In the genomic region with DNA sequence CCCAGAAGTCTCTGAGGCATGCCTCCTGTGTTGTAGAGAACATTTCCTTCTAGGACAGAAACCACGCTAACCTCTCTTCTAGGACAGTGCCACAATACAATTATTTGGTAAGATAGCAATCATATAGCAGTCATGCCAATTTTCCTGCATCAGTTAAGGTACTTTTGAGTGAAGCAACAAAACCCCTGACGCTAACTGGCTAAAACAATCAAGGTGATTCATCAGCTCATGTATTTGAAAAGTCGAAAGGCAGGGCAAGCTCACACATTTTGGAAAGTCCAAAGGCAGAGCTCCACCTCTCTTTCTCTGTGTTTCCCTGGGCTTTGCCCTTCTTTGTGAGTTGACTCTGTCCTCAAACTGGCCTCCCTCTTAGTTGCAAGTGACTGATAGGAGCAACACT, we compare ENCODE assay signal across 20 cellular contexts. TPM values are rescaled to one million over a fixed set of nuclear protein-coding genes. Genes with fewer than 3 reads are reported as not detected.
A peak's percentile ranks its signal among the peaks of the same experiment; 100 is the strongest.
DNase-seq lines count a peak whose midpoint lies in the region; ATAC-seq and TF ChIP-seq lines count a peak whose summit lies in the region.
"Had no signal": no experiment of that assay in that cellular context is flagged by ENCODE, and none has a peak within 500 bp of the region (broad histone marks: within the 10 kb centered on the region; RNA-seq: fewer than 3 reads in every experiment).

No MANE protein-coding gene starts in this region.

- H3K4me1 ChIP-seq in RWPE2 (ENCODE audit: insufficient read depth, poor library complexity, severe bottlenecking) (peaks cover 25% of the 10 kb centered on the region), gastrocnemius medialis (no peaks in the 10 kb centered on the region)

- H3K27ac ChIP-seq in RWPE2 (ENCODE audit: poor library complexity, severe bottlenecking): peak overlapping the region; percentile 26
- H3K27ac ChIP-seq in gastrocnemius medialis: no peak overlapping the region

- H3K4me3 ChIP-seq in RWPE2 (ENCODE audit: severe bottlenecking): no peak overlapping the region
- no peak overlapping the region for H3K4me3 ChIP-seq in epithelial cell of esophagus (ENCODE audit: low read length)
- H3K4me3 ChIP-seq in gastrocnemius medialis: no peak overlapping the region

- intact Hi-C loops in gastrocnemius medialis (cut with DNase I; ENCODE audit: low total_unique reads): no loop called here

- no peak for TF ChIP-seq POLR2A in gastrocnemius medialis (IDR thresholded peaks at IDR 0.05)

- no peaks in the 10 kb centered on the region for H3K36me3 ChIP-seq in RWPE2 (ENCODE audit: low read depth)
- H3K36me3 ChIP-seq in gastrocnemius medialis: no peaks in the 10 kb centered on the region

- ATAC-seq in RWPE2 (ENCODE audit: low read depth) (0 out of 3 replicates have a peak, but pooled peaks have one; percentile 4), gastrocnemius medialis (no peak)

- H3K27me3 ChIP-seq in RWPE2 (ENCODE audit: insufficient read depth, poor library complexity, severe bottlenecking) (no peaks in the 10 kb centered on the region), gastrocnemius medialis (peaks cover 0 to 13% (median 9%) of the 10 kb centered on the region in 3 donors)

- DNase-seq in RWPE2 (ENCODE audit: low spot score): no peak
- peak; percentile 84 for DNase-seq in epithelial cell of esophagus (ENCODE audit: low read depth)
- DNase-seq in retina: no peak
- no peak for DNase-seq in gastrocnemius medialis
- no peak for DNase-seq in AG08395 (ENCODE audit: low spot score)
- DNase-seq: AML-193; C1 segment of cervical spinal cord; CD8-positive, alpha-beta memory T cell; DMS53; GDM1; NCI-H1092; NCI-H1436; NCI-H187 treated with DMSO at 0.1 percent for 48 hours; NCI-H2107; NCI-H446 treated with DMSO at 0.1 percent for 48 hours; NCI-H526 treated with DMSO at 0.1 percent for 48 hours; OCI-M1; Right ventricle myocardium superior had no signal

- TF ChIP-seq CTCF in RWPE2 (IDR thresholded peaks at IDR 0.05; ENCODE audit: poor library complexity, severe bottlenecking): no peak
- no peak for TF ChIP-seq CTCF in epithelial cell of esophagus (IDR thresholded peaks at IDR 0.05; ENCODE audit: insufficient read depth, low read depth, low read length, missing control alignments)
- TF ChIP-seq CTCF in gastrocnemius medialis (IDR thresholded peaks at IDR 0.05 in 4 of 5, conservative IDR thresholded peaks at IDR 0.05 in 1 of 5): no peak

- in situ Hi-C loops in gastrocnemius medialis (cut with MboI; ENCODE audit: low sequenced_read_pairs in 4 of 4): loop anchor here in 1 of 4 donors (25.0 kb wide), 1 partner anchor 608 kb away; the partner anchor contains the start of gene SKIL

- H3K9me3 ChIP-seq in RWPE2 (ENCODE audit: severe bottlenecking) (no peaks in the 10 kb centered on the region), gastrocnemius medialis (no peaks in the 10 kb centered on the region)

RNA-seq across cellular contexts. Expression of gene TERC, which starts 10.1 kb away (rescaled TPM):
- 100 to 1,000 TPM in 1 of 4 donors, 10 to 100 TPM in 3; 12.0 to 143 (median 24.0) TPM for total RNA-seq in gastrocnemius medialis

RNA-seq across cellular contexts. Expression of gene ACTRT3, which starts 14.7 kb away (rescaled TPM):
- total RNA-seq in gastrocnemius medialis: 1 to 10 TPM in 1 of 4 donors, under 1 TPM in 3; 0.38 to 5.8 (median 0.92) TPM

RNA-seq across cellular contexts. Expression of gene MYNN, which starts 18.5 kb away (rescaled TPM):
- 10 to 100 TPM; 12.0 to 20.2 (median 14.7) TPM for total RNA-seq in gastrocnemius medialis

RNA-seq across cellular contexts. Expression of gene LRRIQ4, which starts 58.0 kb away (rescaled TPM):
- total RNA-seq in gastrocnemius medialis: under 1 TPM in 1 of 4 donors, not detected in 3; 0.13 TPM
- total RNA-seq: LHCN-M2, Right ventricle myocardium superior, SK-MEL-5 had no signal

RNA-seq across cellular contexts. Expression of gene LRRC34, which starts 58.0 kb away (rescaled TPM):
- 1 to 10 TPM in 2 of 4 donors, not detected in 2; 1.2 to 1.3 TPM for total RNA-seq in gastrocnemius medialis
